Comparison of ENCODE assay signal across 9 cellular contexts in genomic region chr4:26822546-26822945, GRCh38.
DNase-seq lines count a peak whose midpoint lies in the region; ATAC-seq lines count a peak whose summit lies in the region.
"Had no signal": no experiment of that assay in that cellular context is flagged by ENCODE, and none has a peak within 500 bp of the region (broad histone marks: within the 10 kb centered on the region; RNA-seq: fewer than 3 reads in every experiment).

No MANE protein-coding gene starts in this region.

- no peaks in the 10 kb centered on the region for H3K27me3 Mint-ChIP-seq in T-helper 2 cell treated with Interferon-gamma antibody and Interleukin-4, amounts not matched to agents 5 μg/mL and 100 μg/mL, for 36 hours (ENCODE audit: low read depth)

- no peak overlapping the region for H3K4me3 Mint-ChIP-seq in T-helper 2 cell treated with Interferon-gamma antibody and Interleukin-4, amounts not matched to agents 5 μg/mL and 100 μg/mL, for 36 hours

- peaks cover 18% of the 10 kb centered on the region for H3K9me3 Mint-ChIP-seq in T-helper 2 cell treated with Interferon-gamma antibody and Interleukin-4, amounts not matched to agents 5 μg/mL and 100 μg/mL, for 36 hours

- no peak overlapping the region for H3K27ac Mint-ChIP-seq in T-helper 2 cell treated with Interferon-gamma antibody and Interleukin-4, amounts not matched to agents 5 μg/mL and 100 μg/mL, for 36 hours

- H3K36me3 Mint-ChIP-seq in T-helper 2 cell treated with Interferon-gamma antibody and Interleukin-4, amounts not matched to agents 5 μg/mL and 100 μg/mL, for 36 hours (ENCODE audit: low read depth) = peaks cover 4% of the 10 kb centered on the region

- ATAC-seq in GM18499 (IDR thresholded peaks at IDR 0.05; ENCODE audit: insufficient read depth, unreplicated experiment) (peak; percentile 48), GM21528 (IDR thresholded peaks at IDR 0.05; ENCODE audit: low FRiP score, unreplicated experiment) (peak; percentile 56), HG03565 (IDR thresholded peaks at IDR 0.05; ENCODE audit: unreplicated experiment) (peak; percentile 57)
- ATAC-seq: Panc1 had no signal

- H3K4me1 Mint-ChIP-seq in T-helper 2 cell treated with Interferon-gamma antibody and Interleukin-4, amounts not matched to agents 5 μg/mL and 100 μg/mL, for 36 hours (ENCODE audit: low read depth) = peaks cover 10% of the 10 kb centered on the region

- intact Hi-C loops in posterior cingulate gyrus (cut with DNase I) = no loop called here

- peak; percentile 26 for DNase-seq in iris pigment epithelial cell (ENCODE audit: low read depth)
- no peak for DNase-seq in posterior cingulate gyrus
- DNase-seq in NCI-H524 (lab: John Stamatoyannopoulos, UW) = no peak
- DNase-seq in T-helper 2 cell treated with Interferon-gamma antibody and Interleukin-4, amounts not matched to agents 5 μg/mL and 100 μg/mL, for 36 hours (ENCODE audit: low spot score) = no peak
- no peak for DNase-seq in HPDE6-E6E7 (ENCODE audit: extremely low spot score)
